Comparison of ENCODE assay signal across 8 cellular contexts in the genomic region with DNA sequence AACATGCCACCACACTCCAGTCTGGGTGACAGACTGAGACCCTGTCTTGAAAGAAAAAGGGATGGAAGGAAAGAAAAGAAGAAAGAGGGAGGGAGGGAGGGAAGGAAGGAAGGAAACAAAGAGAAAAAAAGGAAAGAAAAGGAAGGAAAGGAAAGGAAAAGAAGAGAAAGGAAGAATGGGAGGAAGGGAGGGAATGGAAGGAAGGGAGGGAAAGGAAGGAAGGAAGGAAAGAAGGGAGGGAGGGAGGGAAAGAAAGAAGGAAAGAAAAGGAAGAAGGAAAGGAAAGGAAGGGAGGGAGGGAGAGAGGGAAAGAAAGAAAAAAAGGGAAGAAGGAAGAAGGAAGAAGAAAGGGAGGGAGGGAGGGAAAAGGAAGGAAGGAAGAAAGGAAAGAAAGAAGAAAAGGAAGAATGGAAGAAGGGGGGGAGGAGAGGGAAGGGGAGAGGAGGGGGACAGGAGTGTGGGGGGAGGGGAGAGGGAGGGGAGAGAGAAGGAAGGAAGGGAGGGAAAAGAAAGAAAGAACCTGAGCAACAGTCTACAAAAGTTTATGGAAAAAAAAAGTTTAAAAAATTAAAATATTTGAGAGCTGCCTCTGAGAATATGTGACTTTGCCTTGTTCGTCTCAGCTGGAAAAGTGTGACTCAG. TPM values are rescaled to one million over a fixed set of nuclear protein-coding genes. Genes with fewer than 3 reads are reported as not detected.
DNase-seq lines count a peak whose midpoint lies in the region; ATAC-seq, FAIRE-seq and TF ChIP-seq lines count a peak whose summit lies in the region.

No MANE protein-coding gene starts in this region.

- peaks cover under 1% of the 10 kb centered on the region; the same call in 1 of the 3 replicates for H3K79me2 ChIP-seq in K562 (ENCODE audit: control insufficient read depth, insufficient read depth, low read length)

- H4K20me1 ChIP-seq in K562 (replicated peaks; ENCODE audit: control insufficient read depth, insufficient read depth, low read length) = 0 out of 2 replicates have a peak, but pooled peaks cover 3% of the 10 kb centered on the region

- CTCF ChIA-PET in K562 (lab: Yijun Ruan, JAX; ENCODE audit: low intra/inter-chr PET ratio) = no interaction called here

- in situ Hi-C loops in K562 (cut with MboI) = no loop called here

- no peaks in the 10 kb centered on the region for H3K9me3 Mint-ChIP-seq in activated CD4-positive, alpha-beta T cell treated with anti-CD3 and anti-CD28 coated beads, Interleukin-2, amount 10 ng/mL, durations not matched to agents 24 days and 14 days

- H3K27me3 ChIP-seq in K562 (ENCODE audit: control insufficient read depth in 2 of 2, insufficient read depth in 2 of 2, low read length in 2 of 2) (no peaks in the 10 kb centered on the region), right lobe of liver (no peaks in the 10 kb centered on the region), thyroid gland (no peaks in the 10 kb centered on the region)

- peaks cover 36% of the 10 kb centered on the region for H3K4me1 Mint-ChIP-seq in activated CD4-positive, alpha-beta T cell treated with anti-CD3 and anti-CD28 coated beads, Interleukin-2, amount 10 ng/mL, durations not matched to agents 24 days and 14 days

- H3K9me1 ChIP-seq in K562 (ENCODE audit: control insufficient read depth, insufficient read depth, low read length) = no peaks in the 10 kb centered on the region

- ATAC-seq in K562 (no peak), right lobe of liver (no peak), HG03457 (IDR thresholded peaks at IDR 0.05; ENCODE audit: unreplicated experiment) (no peak), HG02840 (IDR thresholded peaks at IDR 0.05; ENCODE audit: low FRiP score, unreplicated experiment) (no peak)

- no TSS peak for BruUV-seq in K562 (replicated peaks; lab: Mats Ljungman, UMichigan)

- no peak for TF ChIP-seq EP300 in K562 (IDR thresholded peaks at IDR 0.05; ENCODE audit: low read length)

- no peak for TF ChIP-seq RAD21 in K562 (CRISPR knock-in tag; conservative IDR thresholded peaks at IDR 0.05 in 1 of 2, IDR thresholded peaks at IDR 0.05 in 1 of 2)

- H3K27ac ChIP-seq in K562 (ENCODE audit: extremely low read depth, low read depth, low read length) (peak overlapping the region; percentile 4; the same call in 2 of the 3 replicates), right lobe of liver (peak overlapping the region; percentile 30 to 86 (median 58)), thyroid gland (peak overlapping the region; percentile 13 to 72 (median 63))

- TF ChIP-seq CTCF in K562 (IDR thresholded peaks at IDR 0.05 in 2 of 3, conservative IDR thresholded peaks at IDR 0.05 in 1 of 3; ENCODE audit: insufficient read depth in 2 of 3, low read depth in 1 of 3, low read length in 3 of 3) = no peak
- no peak for TF ChIP-seq CTCF in right lobe of liver (IDR thresholded peaks at IDR 0.05)
- TF ChIP-seq CTCF in thyroid gland (IDR thresholded peaks at IDR 0.05) = no peak

- peak overlapping the region; percentile 70 for H3K4me2 ChIP-seq in K562 (ENCODE audit: insufficient read depth, low read length)

- FAIRE-seq in K562 (lab: Jason Lieb, UNC) = no peak

- POLR2A ChIA-PET in K562 (lab: Yijun Ruan, JAX) = interaction anchor here (1.0 to 1.7 kb wide), 6 partner anchors 9 to 99 kb away, joined by 3 to 9 read pairs (median 4); a partner anchor contains a TSS

- TF ChIP-seq POLR2A in K562 (conservative IDR thresholded peaks at IDR 0.05) = no peak
- TF ChIP-seq POLR2A in right lobe of liver (IDR thresholded peaks at IDR 0.05) = no peak
- no peak for TF ChIP-seq POLR2A in thyroid gland (IDR thresholded peaks at IDR 0.05)

- H3K4me3 ChIP-seq in K562 (no peak overlapping the region), right lobe of liver (no peak overlapping the region), thyroid gland (replicated peaks in 1 of 3) (no peak overlapping the region)

- no peak overlapping the region for H2AFZ ChIP-seq in K562 (ENCODE audit: low read depth, low read length)

- peaks cover 34 to 41% of the 10 kb centered on the region in 2 experiments for H3K4me1 ChIP-seq in K562 (replicated peaks in 1 of 2; ENCODE audit: control insufficient read depth in 2 of 2, insufficient read depth in 2 of 2, low read length in 2 of 2)
- peaks cover 0 to 50% (median 17%) of the 10 kb centered on the region in 4 donors for H3K4me1 ChIP-seq in right lobe of liver
- H3K4me1 ChIP-seq in thyroid gland = peaks cover 16 to 37% of the 10 kb centered on the region in 2 donors

- intact Hi-C loops in activated CD4-positive, alpha-beta T cell treated with anti-CD3 and anti-CD28 coated beads, Interleukin-2, amount 10 ng/mL, durations not matched to agents 24 days and 14 days (cut with micrococcal nuclease) = no loop called here
- intact Hi-C loops in K562 (cut with micrococcal nuclease) = no loop called here
- intact Hi-C loops in right lobe of liver (cut with DNase I) = no loop called here
- intact Hi-C loops in thyroid gland (cut with DNase I) = no loop called here

- no peaks in the 10 kb centered on the region for H3K27me3 Mint-ChIP-seq in activated CD4-positive, alpha-beta T cell treated with anti-CD3 and anti-CD28 coated beads, Interleukin-2, amount 10 ng/mL, durations not matched to agents 24 days and 14 days

- no peaks in the 10 kb centered on the region for H3K9me3 ChIP-seq in K562 (replicated peaks; ENCODE audit: control insufficient read depth, insufficient read depth, low read depth, low read length)
- no peaks in the 10 kb centered on the region for H3K9me3 ChIP-seq in right lobe of liver
- H3K9me3 ChIP-seq in thyroid gland = no peaks in the 10 kb centered on the region

- H3K36me3 ChIP-seq in K562 (ENCODE audit: control insufficient read depth, insufficient read depth, low read length) (no peaks in the 10 kb centered on the region), right lobe of liver (no peaks in the 10 kb centered on the region), thyroid gland (peaks cover 0 to 3% of the 10 kb centered on the region in 2 donors)

- WGBS in K562 (ENCODE audit: insufficient coverage, low coverage, missing lambda C conversion rate) = 0% methylated on average over 1 of the region's 1 CpG
- 0% methylated on average over 1 of the region's 1 CpG for WGBS in right lobe of liver (ENCODE audit: insufficient coverage, low coverage, low lambda C conversion rate, missing lambda C conversion rate)
- WGBS in thyroid gland, 2 donors = 9 to 26% methylated on average over 1 of the region's 1 CpG

- no peak overlapping the region for H3K4me3 Mint-ChIP-seq in activated CD4-positive, alpha-beta T cell treated with anti-CD3 and anti-CD28 coated beads, Interleukin-2, amount 10 ng/mL, durations not matched to agents 24 days and 14 days

- no peak for DNase-seq in activated CD4-positive, alpha-beta T cell treated with anti-CD3 and anti-CD28 coated beads, Interleukin-2, amount 10 ng/mL, durations not matched to agents 24 days and 14 days
- DNase-seq in activated CD4-positive, alpha-beta T cell treated with anti-CD3 and anti-CD28 coated beads, Interleukin-2, amount 50 U/mL, for 4 hours = no peak
- DNase-seq in K562 (ENCODE audit: extremely low read depth in 1 of 4, low spot score in 3 of 4) = no peak
- no peak for DNase-seq in right lobe of liver
- DNase-seq in thyroid gland = no peak
- DNase-seq in NCI-H345 (lab: John Stamatoyannopoulos, UW) = no peak

- peaks cover 14% of the 10 kb centered on the region for H3K36me3 Mint-ChIP-seq in activated CD4-positive, alpha-beta T cell treated with anti-CD3 and anti-CD28 coated beads, Interleukin-2, amount 10 ng/mL, durations not matched to agents 24 days and 14 days (ENCODE audit: low read depth)

- H3K9ac ChIP-seq in K562 (ENCODE audit: insufficient read depth in 1 of 2, low read depth in 2 of 2, low read length in 2 of 2) = peak overlapping the region; percentile 35 to 56; a peak in 3 of 4 replicates

- peak overlapping the region; percentile 32 for H3K27ac Mint-ChIP-seq in activated CD4-positive, alpha-beta T cell treated with anti-CD3 and anti-CD28 coated beads, Interleukin-2, amount 10 ng/mL, durations not matched to agents 24 days and 14 days

RNA-seq across cellular contexts. Expression of a gene that starts 5.1 kb away (rescaled TPM):
- total RNA-seq in activated CD4-positive, alpha-beta T cell treated with anti-CD3 and anti-CD28 coated beads, Interleukin-2, amount 10 ng/mL, durations not matched to agents 24 days and 14 days = 70.9 and 74.0 TPM in 2 replicates
- 89.5 and 106 TPM in 2 replicates for total RNA-seq in K562 (2011; cell fraction: chromatin; rRNA removed; ENCODE audit: low replicate concordance)
- total RNA-seq in K562 (2011; cell fraction: nucleolus; rRNA removed) = 92.1 and 92.6 TPM in 2 replicates
- total RNA-seq in K562 (2011; cell fraction: nucleoplasm; rRNA removed) = 106 and 121 TPM in 2 replicates
- total RNA-seq in K562 (2014; rRNA removed) (30.8 and 32.3 TPM in 2 replicates), K562 (2014; rRNA removed; fragmentation: Illumina TruSeq; extraction: Trizol) (42.2 and 45.5 TPM in 2 replicates), K562 (2015; rRNA removed; fragmentation: Illumina TruSeq; extraction: Trizol) (30.6 and 32.4 TPM in 2 replicates), K562 (2021) (46.5 and 48.1 TPM in 2 replicates), right lobe of liver (10 to 100 TPM; 28.6 to 43.6 (median 34.3) TPM), thyroid gland (10 to 100 TPM; 63.0 to 89.8 (median 66.2) TPM)
- polyA plus RNA-seq in K562 (2011; rRNA removed) (24.6 and 27.0 TPM in 2 replicates), K562 (2014; fragmentation: Illumina TruSeq; extraction: Trizol) (34.2 and 36.5 TPM in 2 replicates), K562 (2014; fragmentation: Nextera tagmentation; extraction: Ambion mirVana) (10 to 100 TPM; 17.0 to 24.7 TPM), K562 (2014; rRNA removed) (26.9 and 27.2 TPM in 2 replicates)
- polyA plus RNA-seq in K562 (2011; cell fraction: cytosol; rRNA removed) = 19.2 and 23.1 TPM in 2 replicates
- polyA plus RNA-seq in K562 (2011; cell fraction: nucleus; rRNA removed) = 18.4 and 20.5 TPM in 2 replicates
- polyA plus RNA-seq in K562 (2012) = 15.8 and 22.5 TPM in 2 replicates
- 47.0 and 63.2 TPM in 2 replicates for polyA minus RNA-seq in K562 (2011; rRNA and poly(A)+ RNA removed)
- 38.7 and 39.2 TPM in 2 replicates for polyA minus RNA-seq in K562 (2011; cell fraction: cytosol; rRNA and poly(A)+ RNA removed)
- 36.5 and 72.2 TPM in 2 replicates for polyA minus RNA-seq in K562 (2011; cell fraction: nucleus; rRNA and poly(A)+ RNA removed)

RNA-seq across cellular contexts. Expression of a gene that starts 57.0 kb away (rescaled TPM):
- 0.07 and 0.47 TPM in 2 replicates for total RNA-seq in activated CD4-positive, alpha-beta T cell treated with anti-CD3 and anti-CD28 coated beads, Interleukin-2, amount 10 ng/mL, durations not matched to agents 24 days and 14 days
- 0.09 and 0.14 TPM in 2 replicates for total RNA-seq in K562 (2011; cell fraction: chromatin; rRNA removed; ENCODE audit: low replicate concordance)
- 0.17 TPM in 1 of 2 replicates, not detected in the other for total RNA-seq in K562 (2011; cell fraction: nucleolus; rRNA removed)
- total RNA-seq in K562 (2011; cell fraction: nucleoplasm; rRNA removed) = 0.15 TPM in 1 of 2 replicates, not detected in the other
- not detected in 2 replicates for total RNA-seq in K562 (2014; rRNA removed)
- total RNA-seq in K562 (2014; rRNA removed; fragmentation: Illumina TruSeq; extraction: Trizol) = not detected in 2 replicates
- total RNA-seq in K562 (2015; rRNA removed; fragmentation: Illumina TruSeq; extraction: Trizol) = 0.04 and 0.34 TPM in 2 replicates
- total RNA-seq in K562 (2021) = 0.29 and 0.33 TPM in 2 replicates
- 0.01 TPM in 2 replicates for polyA plus RNA-seq in K562 (2011; rRNA removed)
- polyA plus RNA-seq in K562 (2011; cell fraction: cytosol; rRNA removed) = 0.01 TPM in 1 of 2 replicates, not detected in the other
- 0.06 and 0.24 TPM in 2 replicates for polyA plus RNA-seq in K562 (2011; cell fraction: nucleus; rRNA removed)
- 0.21 and 0.35 TPM in 2 replicates for polyA plus RNA-seq in K562 (2012)
- polyA plus RNA-seq in K562 (2014; fragmentation: Illumina TruSeq; extraction: Trizol) = not detected in 2 replicates
- under 1 TPM in 1 of 2 experiments, not detected in 1; under 0.01 TPM for polyA plus RNA-seq in K562 (2014; fragmentation: Nextera tagmentation; extraction: Ambion mirVana)
- polyA plus RNA-seq in K562 (2014; rRNA removed) = 0.01 TPM in 1 of 2 replicates, not detected in the other
- 0.04 and 0.06 TPM in 2 replicates for polyA minus RNA-seq in K562 (2011; rRNA and poly(A)+ RNA removed)
- not detected in 2 replicates for polyA minus RNA-seq in K562 (2011; cell fraction: cytosol; rRNA and poly(A)+ RNA removed)
- polyA minus RNA-seq in K562 (2011; cell fraction: nucleus; rRNA and poly(A)+ RNA removed) = under 0.01 and 0.11 TPM in 2 replicates
- 10 to 100 TPM; 16.6 to 31.1 (median 22.1) TPM for total RNA-seq in right lobe of liver
- total RNA-seq in thyroid gland = 1 to 10 TPM; 2.9 to 8.9 (median 4.0) TPM

Comparison
In these comparisons a context has a peak if more than half of its experiments do, and no peak if none do; other contexts are left out.
1. H3K27ac ChIP-seq: peak in every context shown above with its lines; median percentile 63 in thyroid gland; 58 in right lobe of liver; 4 in K562.